In the genomic region with DNA sequence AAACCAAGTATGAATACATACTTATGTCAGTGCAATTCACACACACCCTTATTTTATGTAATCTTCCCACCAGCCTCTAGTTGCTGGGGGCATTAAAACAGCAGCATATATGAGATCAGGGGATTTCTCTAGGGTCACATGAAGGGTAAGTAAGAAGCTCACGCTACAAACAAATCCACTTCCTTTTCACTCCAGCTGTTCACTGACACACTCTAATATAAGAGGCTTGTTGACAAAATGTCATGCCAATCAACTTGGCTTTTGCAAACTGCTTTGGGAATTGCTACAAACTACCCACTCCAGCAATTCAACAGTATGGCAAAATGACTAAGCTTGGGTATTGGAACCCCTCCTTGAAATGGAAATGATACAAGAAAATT, we compare ENCODE assay signal across 8 cellular contexts. TPM values are rescaled to one million over a fixed set of nuclear protein-coding genes. Genes with fewer than 3 reads are reported as not detected.
DNase-seq lines count a peak whose midpoint lies in the region; ATAC-seq and TF ChIP-seq lines count a peak whose summit lies in the region.

No MANE protein-coding gene starts in this region.

- H3K4me1 ChIP-seq in suprapubic skin: peaks cover 37% of the 10 kb centered on the region

- intact Hi-C loops in activated CD8-positive, alpha-beta T cell treated with anti-CD3 and anti-CD28 coated beads for 36 hours (cut with micrococcal nuclease): loop anchor here (5.0 kb wide), 1 partner anchor 147 kb away; no protein-coding TSS in a partner anchor

- TF ChIP-seq EP300 in suprapubic skin (IDR thresholded peaks at IDR 0.05): no peak

- no peaks in the 10 kb centered on the region for H3K27me3 ChIP-seq in suprapubic skin

- POLR2A ChIA-PET in activated CD8-positive, alpha-beta T cell treated with anti-CD3 and anti-CD28 coated beads for 36 hours (lab: Charles Lee): interaction anchor here (2.3 kb wide), 1 partner anchor 10 kb away, joined by 13 read pairs; the partner anchor contains the start of gene FAM3C

- 33% methylated on average over 1 of the region's 1 CpG for WGBS in suprapubic skin

- no peak overlapping the region for H3K4me3 Mint-ChIP-seq in activated CD8-positive, alpha-beta T cell treated with anti-CD3 and anti-CD28 coated beads for 36 hours

- no peak overlapping the region for H3K27ac ChIP-seq in suprapubic skin

- no peaks in the 10 kb centered on the region for H3K9me3 Mint-ChIP-seq in activated CD8-positive, alpha-beta T cell treated with anti-CD3 and anti-CD28 coated beads for 36 hours

- H3K4me3 ChIP-seq in suprapubic skin: no peak overlapping the region

- DNase-seq in DMS 273 (lab: John Stamatoyannopoulos, UW; ENCODE audit: unreplicated experiment) (peak; percentile 72), retina (peak; percentile 16), hypothalamus (lab: John Stamatoyannopoulos, UW) (no peak), HCEC 1CT (no peak), suprapubic skin (ENCODE audit: low spot score in 2 of 2) (no peak)
- no peak for DNase-seq in activated CD8-positive, alpha-beta T cell treated with anti-CD3 and anti-CD28 coated beads for 36 hours

- H3K36me3 Mint-ChIP-seq in activated CD8-positive, alpha-beta T cell treated with anti-CD3 and anti-CD28 coated beads for 36 hours (ENCODE audit: low read depth): peaks cover 12% of the 10 kb centered on the region

- peak overlapping the region; percentile 53 for H3K27ac Mint-ChIP-seq in activated CD8-positive, alpha-beta T cell treated with anti-CD3 and anti-CD28 coated beads for 36 hours

- CTCF ChIA-PET in activated CD8-positive, alpha-beta T cell treated with anti-CD3 and anti-CD28 coated beads for 36 hours (lab: Charles Lee): interaction anchor here (0.6 to 10.8 kb wide), 5 partner anchors 10 to 401 kb away, joined by 3 to 83 read pairs (median 6); partner anchors contain the start of gene FAM3C

- peaks cover 73% of the 10 kb centered on the region for H3K4me1 Mint-ChIP-seq in activated CD8-positive, alpha-beta T cell treated with anti-CD3 and anti-CD28 coated beads for 36 hours (ENCODE audit: low read depth)

- H3K36me3 ChIP-seq in suprapubic skin: no peaks in the 10 kb centered on the region

- H3K27me3 Mint-ChIP-seq in activated CD8-positive, alpha-beta T cell treated with anti-CD3 and anti-CD28 coated beads for 36 hours: no peaks in the 10 kb centered on the region

- TF ChIP-seq POLR2A in suprapubic skin (IDR thresholded peaks at IDR 0.05): no peak

- no peaks in the 10 kb centered on the region for H3K9me3 ChIP-seq in suprapubic skin

- ATAC-seq in GM19324 (IDR thresholded peaks at IDR 0.05; ENCODE audit: low FRiP score, unreplicated experiment): peak; percentile 93
- peak; percentile 96 for ATAC-seq in HG03196 (IDR thresholded peaks at IDR 0.05; ENCODE audit: unreplicated experiment)
- peak; percentile 86 for ATAC-seq in activated CD8-positive, alpha-beta T cell treated with anti-CD3 and anti-CD28 coated beads for 36 hours

- TF ChIP-seq CTCF in activated CD8-positive, alpha-beta T cell treated with anti-CD3 and anti-CD28 coated beads for 36 hours (IDR thresholded peaks at IDR 0.05): no peak
- TF ChIP-seq CTCF in suprapubic skin (IDR thresholded peaks at IDR 0.05): no peak

RNA-seq across cellular contexts. Expression of gene FAM3C, which starts 10.3 kb away (rescaled TPM):
- total RNA-seq in activated CD8-positive, alpha-beta T cell treated with anti-CD3 and anti-CD28 coated beads for 36 hours: 10 to 100 TPM; 18.6 to 19.1 TPM
- 10 to 100 TPM; 31.8 to 39.1 (median 35.9) TPM for total RNA-seq in suprapubic skin

RNA-seq across cellular contexts. Expression of gene WNT16, which starts 57.0 kb away (rescaled TPM):
- not detected for total RNA-seq in activated CD8-positive, alpha-beta T cell treated with anti-CD3 and anti-CD28 coated beads for 36 hours
- 10 to 100 TPM; 11.6 to 28.8 (median 18.3) TPM for total RNA-seq in suprapubic skin

Comparison
In these comparisons a context has a peak if more than half of its experiments do, and no peak if none do; other contexts are left out.
1. DNase-seq: peak in DMS 273 (single experiment) and retina (single experiment); none in activated CD8-positive, alpha-beta T cell treated with anti-CD3 and anti-CD28 coated beads for 36 hours (single experiment), hypothalamus (0 of 51), HCEC 1CT (single experiment) and suprapubic skin (0 of 2).
2. RNA of gene WNT16, which starts 57.0 kb away (total RNA-seq): 11.6 to 28.8 TPM in suprapubic skin; not detected in activated CD8-positive, alpha-beta T cell treated with anti-CD3 and anti-CD28 coated beads for 36 hours; every median in the first group is over 10 times any median in the second.
3. Peak in every context shown above with its lines, with median percentiles within 50 percentile points of each other: ATAC-seq.